In the genomic region with DNA sequence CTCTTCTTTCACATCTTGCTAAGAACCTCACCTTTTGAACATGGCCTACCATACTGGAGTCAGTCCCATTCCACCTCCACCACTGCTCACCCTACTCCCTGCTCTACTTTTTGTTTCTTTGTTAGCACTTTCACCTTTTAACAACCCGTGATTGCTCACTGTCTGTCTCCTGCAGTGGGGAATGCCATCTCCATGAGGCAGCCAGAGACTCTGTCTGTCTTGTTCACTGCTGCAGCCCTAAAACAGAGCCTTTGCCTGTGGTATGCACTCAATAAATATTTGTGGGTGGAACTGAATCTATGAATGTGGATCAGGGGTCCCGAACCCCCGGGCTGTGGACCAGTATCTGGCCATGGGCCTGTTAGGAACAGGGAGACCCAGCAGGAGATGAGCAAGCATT, we compare ENCODE assay signal across 21 cellular contexts. TPM values are rescaled to one million over a fixed set of nuclear protein-coding genes. Genes with fewer than 3 reads are reported as not detected.
DNase-seq lines count a peak whose midpoint lies in the region; ATAC-seq, FAIRE-seq and TF ChIP-seq lines count a peak whose summit lies in the region.
"Had no signal": no experiment of that assay in that cellular context is flagged by ENCODE, and none has a peak within 500 bp of the region (broad histone marks: within the 10 kb centered on the region; RNA-seq: fewer than 3 reads in every experiment).

No MANE protein-coding gene starts in this region.

- H3K4ac ChIP-seq in trophoblast cell (ENCODE audit: low read depth, low read length) = no peak overlapping the region

- H4K8ac ChIP-seq in trophoblast cell (ENCODE audit: low read depth, low read length) = no peak overlapping the region

- H3K27ac Mint-ChIP-seq in astrocyte (ENCODE audit: unreplicated experiment) = peak overlapping the region; percentile 87
- H3K27ac Mint-ChIP-seq: CD8-positive, alpha-beta T cell had no signal

- H3K14ac ChIP-seq in trophoblast cell (ENCODE audit: low read length) = no peak overlapping the region

- no peak overlapping the region for H2AK5ac ChIP-seq in trophoblast cell (ENCODE audit: low read length)

- H3K4me1 ChIP-seq in astrocyte (ENCODE audit: insufficient read depth, low read length) (peaks cover 13% of the 10 kb centered on the region), trophoblast cell (ENCODE audit: control insufficient read depth in 1 of 2, insufficient read depth in 2 of 2, low read length in 2 of 2) (peaks cover 18 to 26% of the 10 kb centered on the region in 2 experiments), breast epithelium (peaks cover 0 to 5% of the 10 kb centered on the region in 2 donors)
- H3K4me1 ChIP-seq: BLaER1 had no signal

- H2BK12ac ChIP-seq in trophoblast cell (ENCODE audit: low read length) = no peak overlapping the region

- H3K9me3 Mint-ChIP-seq in astrocyte (ENCODE audit: unreplicated experiment) = no peaks in the 10 kb centered on the region
- H3K9me3 Mint-ChIP-seq: CD8-positive, alpha-beta T cell had no signal

- H3K9me3 ChIP-seq in astrocyte (ENCODE audit: insufficient read depth, low read depth, low read length) = no peaks in the 10 kb centered on the region
- H3K9me3 ChIP-seq in trophoblast cell (ENCODE audit: insufficient read depth, low read depth, low read length) = no peaks in the 10 kb centered on the region
- H3K9me3 ChIP-seq in breast epithelium = no peaks in the 10 kb centered on the region
- H3K9me3 ChIP-seq: BLaER1, HAP-1, SK-N-SH had no signal

- peak; percentile 13 for DNase-seq in ELR (ENCODE audit: low read depth)
- DNase-seq in astrocyte (ENCODE audit: low read depth) = no peak
- peak; percentile 68 for DNase-seq in iris pigment epithelial cell (ENCODE audit: low read depth)
- DNase-seq in trophoblast cell = peak in 1 of 2 donors; percentile 17
- no peak for DNase-seq in Right ventricle myocardium inferior (ENCODE audit: missing footprints)
- no peak for DNase-seq in breast epithelium (ENCODE audit: low spot score in 2 of 2)
- DNase-seq in NCI-H345 (lab: John Stamatoyannopoulos, UW) = no peak
- DNase-seq in HUDEP-2 (lab: John Stamatoyannopoulos, UW; ENCODE audit: unreplicated experiment in 76 of 76) = no peak
- DNase-seq: Calu3; CD8-positive, alpha-beta T cell; DMS53; NCI-H1417; NCI-H187 treated with DMSO at 0.1 percent for 48 hours; NCI-H446 treated with DMSO at 0.1 percent for 48 hours; OCI-M1; SHP77 treated with DMSO at 0.1 percent for 48 hours; SK-N-SH had no signal

- H3K27me3 Mint-ChIP-seq in astrocyte (ENCODE audit: low read depth, unreplicated experiment) = peaks cover 54% of the 10 kb centered on the region

- H3K4me2 ChIP-seq in astrocyte (ENCODE audit: low read length) = peak overlapping the region; percentile 4
- no peak overlapping the region for H3K4me2 ChIP-seq in trophoblast cell (ENCODE audit: low read length)
- H3K4me2 ChIP-seq: BLaER1, KMS-11, SK-N-SH had no signal

- no peaks in the 10 kb centered on the region for H3K36me3 Mint-ChIP-seq in astrocyte (ENCODE audit: low read depth, unreplicated experiment)
- H3K36me3 Mint-ChIP-seq: CD8-positive, alpha-beta T cell had no signal

- H3K36me3 ChIP-seq in astrocyte (ENCODE audit: insufficient read depth, low read length) (no peaks in the 10 kb centered on the region), trophoblast cell (ENCODE audit: control insufficient read depth in 1 of 2, insufficient read depth in 2 of 2, low read length in 2 of 2) (no peaks in the 10 kb centered on the region), breast epithelium (no peaks in the 10 kb centered on the region)
- H3K36me3 ChIP-seq: BLaER1, HAP-1 had no signal

- H2AFZ ChIP-seq in astrocyte (ENCODE audit: low read depth, low read length) = no peak overlapping the region
- no peak overlapping the region for H2AFZ ChIP-seq in trophoblast cell (ENCODE audit: insufficient read depth, low read length, poor library complexity)

- H2BK120ac ChIP-seq in trophoblast cell (ENCODE audit: insufficient read depth, low read length, poor library complexity) = no peak overlapping the region

- intact Hi-C loops in Right ventricle myocardium inferior (cut with DNase I) = no loop called here
- intact Hi-C loops in breast epithelium (cut with DNase I; ENCODE audit: low total_unique reads) = loop anchor here (5.0 kb wide), 1 partner anchor 797 kb away; no protein-coding TSS in a partner anchor

- no peaks in the 10 kb centered on the region for H3K79me2 ChIP-seq in astrocyte (ENCODE audit: insufficient read depth, low read length)
- H3K79me2 ChIP-seq in trophoblast cell (ENCODE audit: control insufficient read depth, insufficient read depth, low read length, poor library complexity) = no peaks in the 10 kb centered on the region

- WGBS in trophoblast cell (ENCODE audit: extremely low coverage, insufficient coverage, insufficient read length) = no CpG with 5 or more reads among the region's 3 CpGs

- no peak for TF ChIP-seq POLR2A in breast epithelium (IDR thresholded peaks at IDR 0.05)

- H3K27ac ChIP-seq in astrocyte (ENCODE audit: low read depth, low read length) (no peak overlapping the region), trophoblast cell (ENCODE audit: low read depth, low read length) (no peak overlapping the region), breast epithelium (no peak overlapping the region)
- H3K27ac ChIP-seq: BLaER1, KMS-11 had no signal

- H4K91ac ChIP-seq in trophoblast cell (ENCODE audit: low read depth, low read length) = peak overlapping the region; percentile 49

- H3K79me1 ChIP-seq in trophoblast cell (ENCODE audit: low read length) = peaks cover 8% of the 10 kb centered on the region

- H2BK5ac ChIP-seq in trophoblast cell (ENCODE audit: low read depth, low read length, poor library complexity) = no peak overlapping the region

- TF ChIP-seq CTCF in astrocyte (IDR thresholded peaks at IDR 0.05; ENCODE audit: insufficient read depth, low read depth, low read length) (no peak), breast epithelium (IDR thresholded peaks at IDR 0.05) (no peak)

- no peak overlapping the region for H3K4me3 ChIP-seq in astrocyte (ENCODE audit: insufficient read depth, low read depth, low read length)
- no peak overlapping the region for H3K4me3 ChIP-seq in trophoblast cell (ENCODE audit: low read depth, low read length)
- no peak overlapping the region for H3K4me3 ChIP-seq in breast epithelium
- H3K4me3 ChIP-seq: BLaER1, HAP-1 had no signal

- ATAC-seq in Right ventricle myocardium inferior = no peak
- ATAC-seq: CD8-positive, alpha-beta T cell had no signal

- no peak overlapping the region for H3K9ac ChIP-seq in astrocyte (ENCODE audit: low read length)
- no peak overlapping the region for H3K9ac ChIP-seq in trophoblast cell (ENCODE audit: low read length)
- H3K9ac ChIP-seq: BLaER1, KMS-11, SK-N-SH had no signal

- H3K18ac ChIP-seq in trophoblast cell (ENCODE audit: low read length) = no peak overlapping the region

- no peaks in the 10 kb centered on the region for H4K20me1 ChIP-seq in astrocyte (ENCODE audit: insufficient read depth, low read length)

- FAIRE-seq in astrocyte (lab: Jason Lieb, UNC) = no peak
- FAIRE-seq: A204.1 had no signal

- H3K4me1 Mint-ChIP-seq in astrocyte (ENCODE audit: low read depth, unreplicated experiment) = peaks cover 25% of the 10 kb centered on the region

- H3K23ac ChIP-seq in trophoblast cell (ENCODE audit: low read length) = no peak overlapping the region

- no peak overlapping the region for H3K4me3 Mint-ChIP-seq in astrocyte (ENCODE audit: unreplicated experiment)
- H3K4me3 Mint-ChIP-seq: CD8-positive, alpha-beta T cell had no signal

- peaks cover 23% of the 10 kb centered on the region for H3K27me3 ChIP-seq in astrocyte (ENCODE audit: insufficient read depth, low read length)
- H3K27me3 ChIP-seq in trophoblast cell (ENCODE audit: insufficient read depth, low read length) = peaks cover 4% of the 10 kb centered on the region
- no peaks in the 10 kb centered on the region for H3K27me3 ChIP-seq in breast epithelium

- no peak overlapping the region for H4K12ac ChIP-seq in trophoblast cell (ENCODE audit: low read depth, low read length)

RNA-seq across cellular contexts. Expression of a gene that starts 16.5 kb away (rescaled TPM):
- 45.4 and 61.0 TPM in 2 replicates for total RNA-seq in astrocyte
- polyA plus RNA-seq in trophoblast cell (2013) = 139 and 146 TPM in 2 replicates
- 14.1 TPM for total RNA-seq in Right ventricle myocardium inferior
- total RNA-seq in breast epithelium = 10 to 100 TPM; 67.0 to 73.9 (median 73.4) TPM

Comparison
In these comparisons a context has a peak if more than half of its experiments do, and no peak if none do; other contexts are left out.
1. DNase-seq: peak in ELR (single experiment) and iris pigment epithelial cell (single experiment); none in astrocyte (single experiment), Right ventricle myocardium inferior (single experiment), breast epithelium (0 of 2), NCI-H345 (single experiment) and HUDEP-2 (0 of 76).